ENCODE assay signal across 8 cellular contexts in the genomic region with DNA sequence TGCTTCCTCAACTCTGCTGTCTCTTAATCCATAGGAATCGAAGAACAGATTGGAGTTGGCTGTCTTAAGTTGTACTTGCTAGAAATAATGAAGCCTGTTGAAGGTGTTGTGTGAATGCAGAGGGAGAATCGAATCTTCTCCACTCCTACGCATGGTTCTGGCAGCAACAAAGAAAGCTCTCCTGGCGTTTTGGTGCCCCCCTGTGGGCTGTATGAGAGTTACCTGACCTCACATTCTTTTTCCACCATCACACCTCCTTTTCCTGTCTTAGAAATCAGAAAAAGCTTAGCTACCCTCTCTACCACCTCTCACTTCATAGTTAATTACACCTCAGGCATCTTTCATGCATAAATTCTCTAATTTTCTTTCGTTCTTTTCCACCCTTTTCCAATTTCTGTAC. TPM values are rescaled to one million over a fixed set of nuclear protein-coding genes. Genes with fewer than 3 reads are reported as not detected.
DNase-seq lines count a peak whose midpoint lies in the region; ATAC-seq, FAIRE-seq and TF ChIP-seq lines count a peak whose summit lies in the region.

No MANE protein-coding gene starts in this region.

- intact Hi-C loops in K562 (cut with micrococcal nuclease) = no loop called here
- intact Hi-C loops in kidney (cut with DNase I) = no loop called here

- H3K4me3 Mint-ChIP-seq in T-helper 17 cell = no peak overlapping the region

- H3K4me2 ChIP-seq in DND-41 (ENCODE audit: insufficient read depth, low read length) = no peak overlapping the region
- no peak overlapping the region for H3K4me2 ChIP-seq in K562 (ENCODE audit: insufficient read depth, low read length)

- H3K27ac ChIP-seq in DND-41 (ENCODE audit: low read length) (no peak overlapping the region), K562 (ENCODE audit: extremely low read depth, low read depth, low read length) (no peak overlapping the region), kidney (ENCODE audit: low read depth in 2 of 2, low read length in 2 of 2) (no peak overlapping the region)

- in situ Hi-C loops in K562 (cut with MboI) = no loop called here

- H4K20me1 ChIP-seq in DND-41 (ENCODE audit: insufficient read depth, low read length) = no peaks in the 10 kb centered on the region
- H4K20me1 ChIP-seq in K562 (replicated peaks; ENCODE audit: control insufficient read depth, insufficient read depth, low read length) = no peaks in the 10 kb centered on the region

- CTCF ChIA-PET in K562 (lab: Yijun Ruan, JAX; ENCODE audit: low intra/inter-chr PET ratio) = no interaction called here

- TF ChIP-seq POLR2A in K562 (conservative IDR thresholded peaks at IDR 0.05) = no peak

- H3K9me1 ChIP-seq in K562 (ENCODE audit: control insufficient read depth, insufficient read depth, low read length) = no peaks in the 10 kb centered on the region

- peak overlapping the region; percentile 37 for H3K27ac Mint-ChIP-seq in T-helper 17 cell

- 0% methylated on average over 5 of the region's 5 CpGs for WGBS in K562 (ENCODE audit: insufficient coverage, low coverage, missing lambda C conversion rate)

- H3K4me1 ChIP-seq in DND-41 (ENCODE audit: insufficient read depth, low read length) (no peaks in the 10 kb centered on the region), K562 (replicated peaks in 1 of 2; ENCODE audit: control insufficient read depth in 2 of 2, insufficient read depth in 2 of 2, low read length in 2 of 2) (no peaks in the 10 kb centered on the region), kidney (ENCODE audit: control insufficient read depth in 1 of 2, insufficient read depth in 1 of 2, low read depth in 1 of 2, low read length in 2 of 2) (no peaks in the 10 kb centered on the region)

- peak; percentile 79 for ATAC-seq in DND-41 (ENCODE audit: insufficient read depth, low read depth)
- ATAC-seq in GM21390 (IDR thresholded peaks at IDR 0.05; ENCODE audit: unreplicated experiment) = peak; percentile 88
- ATAC-seq in T-helper 17 cell = peak; percentile 77
- ATAC-seq in K562 = peak; percentile 72

- H2AFZ ChIP-seq in DND-41 (ENCODE audit: low read depth, low read length) (no peak overlapping the region; the same call in 1 of the 2 replicates), K562 (ENCODE audit: low read depth, low read length) (peak overlapping the region; percentile 59; the same call in 1 of the 2 replicates)

- peaks cover 6% of the 10 kb centered on the region for H3K4me1 Mint-ChIP-seq in T-helper 17 cell

- H3K9ac ChIP-seq in DND-41 (ENCODE audit: low read depth, low read length) = no peak overlapping the region
- no peak overlapping the region for H3K9ac ChIP-seq in K562 (ENCODE audit: insufficient read depth in 1 of 2, low read depth in 2 of 2, low read length in 2 of 2)
- H3K9ac ChIP-seq in kidney (ENCODE audit: low read length in 2 of 2) = no peak overlapping the region

- POLR2A ChIA-PET in K562 (lab: Yijun Ruan, JAX) = no interaction called here

- H3K9me3 ChIP-seq in DND-41 (ENCODE audit: insufficient read depth, low read length, severe bottlenecking) = no peaks in the 10 kb centered on the region
- no peaks in the 10 kb centered on the region for H3K9me3 ChIP-seq in T-helper 17 cell (ENCODE audit: control insufficient read depth, low read length, poor library complexity, severe bottlenecking)
- H3K9me3 ChIP-seq in K562 (replicated peaks; ENCODE audit: control insufficient read depth, insufficient read depth, low read depth, low read length) = no peaks in the 10 kb centered on the region
- no peaks in the 10 kb centered on the region for H3K9me3 ChIP-seq in kidney (ENCODE audit: control insufficient read depth in 1 of 2, low read length in 2 of 2)

- FAIRE-seq in K562 (lab: Jason Lieb, UNC) (no peak), kidney (lab: Jason Lieb, UNC) (no peak), frontal cortex (lab: Jason Lieb, UNC) (no peak)

- BruUV-seq in K562 (replicated peaks; lab: Mats Ljungman, UMichigan) = no TSS peak

- H3K79me2 ChIP-seq in DND-41 (ENCODE audit: insufficient read depth, low read length) (no peaks in the 10 kb centered on the region), K562 (ENCODE audit: control insufficient read depth, insufficient read depth, low read length) (no peaks in the 10 kb centered on the region)

- DNase-seq in DND-41 (peak; percentile 58), Kasumi-1 (lab: John Stamatoyannopoulos, UW) (peak; percentile 51 to 57), T-helper 17 cell (peak in 2 of 3 donors; percentile 18 to 39), K562 (ENCODE audit: extremely low read depth in 1 of 4, low spot score in 3 of 4) (peak; percentile 27 to 54 (median 34)), kidney (no peak), frontal cortex (ENCODE audit: low spot score in 2 of 2) (no peak)
- peak; percentile 16 to 29 for DNase-seq in stimulated activated CD4-positive, alpha-beta T cell treated with anti-CD3 and anti-CD28 coated beads, Interleukin-4, amount 100 ng/mL, for 48 hours (ENCODE audit: low read depth in 2 of 2)

- H3K36me3 Mint-ChIP-seq in T-helper 17 cell (ENCODE audit: low read depth) = peaks cover 2% of the 10 kb centered on the region

- TF ChIP-seq CTCF in DND-41 (IDR thresholded peaks at IDR 0.05; ENCODE audit: borderline replicate concordance, extremely low read depth, low read length, poor library complexity, severe bottlenecking) (peak; percentile 73), K562 (IDR thresholded peaks at IDR 0.05 in 2 of 3, conservative IDR thresholded peaks at IDR 0.05 in 1 of 3; ENCODE audit: insufficient read depth in 2 of 3, low read depth in 1 of 3, low read length in 3 of 3) (peak; percentile 57 to 67 (median 58)), kidney (IDR thresholded peaks at IDR 0.05; ENCODE audit: borderline replicate concordance, extremely low read depth, insufficient read depth) (peak; percentile 49)

- no peak for TF ChIP-seq EP300 in K562 (IDR thresholded peaks at IDR 0.05; ENCODE audit: low read length)

- no peaks in the 10 kb centered on the region for H3K36me3 ChIP-seq in DND-41 (ENCODE audit: insufficient read depth, low read length)
- H3K36me3 ChIP-seq in K562 (ENCODE audit: control insufficient read depth, insufficient read depth, low read length) = no peaks in the 10 kb centered on the region
- no peaks in the 10 kb centered on the region for H3K36me3 ChIP-seq in kidney (ENCODE audit: control insufficient read depth in 1 of 2, insufficient read depth in 2 of 2, low read length in 2 of 2)

- H3K27me3 Mint-ChIP-seq in T-helper 17 cell = no peaks in the 10 kb centered on the region

- H3K27me3 ChIP-seq in DND-41 (ENCODE audit: insufficient read depth, low read length, poor library complexity) (no peaks in the 10 kb centered on the region), K562 (ENCODE audit: control insufficient read depth in 2 of 2, insufficient read depth in 2 of 2, low read length in 2 of 2) (no peaks in the 10 kb centered on the region)

- peak; percentile 45 to 64 for TF ChIP-seq RAD21 in K562 (CRISPR knock-in tag; conservative IDR thresholded peaks at IDR 0.05 in 1 of 2, IDR thresholded peaks at IDR 0.05 in 1 of 2)

- H3K4me3 ChIP-seq in DND-41 (ENCODE audit: low read depth in 1 of 2, low read length in 2 of 2) (no peak overlapping the region), K562 (no peak overlapping the region), kidney (ENCODE audit: low read length in 2 of 2) (no peak overlapping the region)

TF ChIP-seq in K562, 482 proteins besides CTCF, POLR2A, EP300 and RAD21 (continues in another document):
- TF ChIP-seq EGR1 (conservative IDR thresholded peaks at IDR 0.05) (peak; percentile 37), SMC3 (conservative IDR thresholded peaks at IDR 0.05; ENCODE audit: insufficient read depth, low read depth, low read length) (0 out of 2 replicates have a peak, but pooled peaks have one; percentile 36), HNRNPK (IDR thresholded peaks at IDR 0.05; ENCODE audit: low read depth, low read length, poor library complexity, severe bottlenecking) (no peak)
- TF ChIP-seq, protein P1, sequence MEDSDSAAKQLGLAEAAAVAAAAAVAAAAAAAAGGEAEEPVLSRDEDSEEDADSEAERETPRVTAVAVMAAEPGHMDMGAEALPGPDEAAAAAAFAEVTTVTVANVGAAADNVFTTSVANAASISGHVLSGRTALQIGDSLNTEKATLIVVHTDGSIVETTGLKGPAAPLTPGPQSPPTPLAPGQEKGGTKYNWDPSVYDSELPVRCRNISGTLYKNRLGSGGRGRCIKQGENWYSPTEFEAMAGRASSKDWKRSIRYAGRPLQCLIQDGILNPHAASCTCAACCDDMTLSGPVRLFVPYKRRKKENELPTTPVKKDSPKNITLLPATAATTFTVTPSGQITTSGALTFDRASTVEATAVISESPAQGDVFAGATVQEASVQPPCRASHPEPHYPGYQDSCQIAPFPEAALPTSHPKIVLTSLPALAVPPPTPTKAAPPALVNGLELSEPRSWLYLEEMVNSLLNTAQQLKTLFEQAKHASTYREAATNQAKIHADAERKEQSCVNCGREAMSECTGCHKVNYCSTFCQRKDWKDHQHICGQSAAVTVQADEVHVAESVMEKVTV (CRISPR knock-in tag; IDR thresholded peaks at IDR 0.05) = peak; percentile 29; the same call in 1 of the 2 replicates

RNA-seq across cellular contexts. Expression of gene KLF8, which starts 16.3 kb away (rescaled TPM):
- total RNA-seq in T-helper 17 cell (10 to 100 TPM; 17.8 to 20.5 TPM), K562 (2014; rRNA removed) (0.05 TPM in 1 of 2 replicates, not detected in the other), K562 (2014; rRNA removed; fragmentation: Illumina TruSeq; extraction: Trizol) (not detected in 2 replicates), K562 (2015; rRNA removed; fragmentation: Illumina TruSeq; extraction: Trizol) (0.04 TPM in 1 of 2 replicates, not detected in the other), K562 (2021) (0.02 and 0.04 TPM in 2 replicates), kidney (25.3 TPM), frontal cortex (12.6 TPM)
- total RNA-seq in K562 (2011; cell fraction: chromatin; rRNA removed; ENCODE audit: low replicate concordance) = 0.05 and 0.12 TPM in 2 replicates
- not detected in 2 replicates for total RNA-seq in K562 (2011; cell fraction: nucleolus; rRNA removed)
- 0.15 TPM in 2 replicates for total RNA-seq in K562 (2011; cell fraction: nucleoplasm; rRNA removed)
- polyA plus RNA-seq in K562 (2011; rRNA removed) (0.07 and 0.10 TPM in 2 replicates), K562 (2014; fragmentation: Illumina TruSeq; extraction: Trizol) (0.06 and 0.07 TPM in 2 replicates), K562 (2014; fragmentation: Nextera tagmentation; extraction: Ambion mirVana) (under 1 TPM in 1 of 2 experiments, not detected in 1; 0.01 TPM), K562 (2014; rRNA removed) (0.30 TPM in 1 of 2 replicates, not detected in the other), kidney (ENCODE audit: insufficient read depth, low read depth, low replicate concordance) (6.1 TPM)
- not detected in 2 replicates for polyA plus RNA-seq in K562 (2011; cell fraction: cytosol; rRNA removed)
- 0.24 and 0.31 TPM in 2 replicates for polyA plus RNA-seq in K562 (2011; cell fraction: nucleus; rRNA removed)
- polyA plus RNA-seq in K562 (2012) = 0.07 and 0.17 TPM in 2 replicates
- polyA minus RNA-seq in K562 (2011; rRNA and poly(A)+ RNA removed) = 0.04 TPM in 1 of 2 replicates, not detected in the other
- not detected in 2 replicates for polyA minus RNA-seq in K562 (2011; cell fraction: cytosol; rRNA and poly(A)+ RNA removed)
- polyA minus RNA-seq in K562 (2011; cell fraction: nucleus; rRNA and poly(A)+ RNA removed) = 0.27 TPM in 1 of 2 replicates, not detected in the other

Comparison
In these comparisons a context has a peak if more than half of its experiments do, and no peak if none do; other contexts are left out.
1. DNase-seq: peak in DND-41 (single experiment), Kasumi-1 (2 of 2), T-helper 17 cell (2 of 3), K562 (4 of 4) and stimulated activated CD4-positive, alpha-beta T cell treated with anti-CD3 and anti-CD28 coated beads, Interleukin-4, amount 100 ng/mL, for 48 hours (2 of 2); none in kidney (single experiment) and frontal cortex (0 of 2).
2. RNA of gene KLF8, which starts 16.3 kb away (total RNA-seq): 25.3 TPM in kidney (single experiment), 17.8 to 20.5 TPM in T-helper 17 cell and 12.6 TPM in frontal cortex (single experiment); 0.02 to 0.15 TPM in K562; every median in the first group is over 10 times any median in the second.
3. Peak in every context shown above with its lines, with median percentiles within 50 percentile points of each other: ATAC-seq and CTCF ChIP-seq.